In the genomic region with DNA sequence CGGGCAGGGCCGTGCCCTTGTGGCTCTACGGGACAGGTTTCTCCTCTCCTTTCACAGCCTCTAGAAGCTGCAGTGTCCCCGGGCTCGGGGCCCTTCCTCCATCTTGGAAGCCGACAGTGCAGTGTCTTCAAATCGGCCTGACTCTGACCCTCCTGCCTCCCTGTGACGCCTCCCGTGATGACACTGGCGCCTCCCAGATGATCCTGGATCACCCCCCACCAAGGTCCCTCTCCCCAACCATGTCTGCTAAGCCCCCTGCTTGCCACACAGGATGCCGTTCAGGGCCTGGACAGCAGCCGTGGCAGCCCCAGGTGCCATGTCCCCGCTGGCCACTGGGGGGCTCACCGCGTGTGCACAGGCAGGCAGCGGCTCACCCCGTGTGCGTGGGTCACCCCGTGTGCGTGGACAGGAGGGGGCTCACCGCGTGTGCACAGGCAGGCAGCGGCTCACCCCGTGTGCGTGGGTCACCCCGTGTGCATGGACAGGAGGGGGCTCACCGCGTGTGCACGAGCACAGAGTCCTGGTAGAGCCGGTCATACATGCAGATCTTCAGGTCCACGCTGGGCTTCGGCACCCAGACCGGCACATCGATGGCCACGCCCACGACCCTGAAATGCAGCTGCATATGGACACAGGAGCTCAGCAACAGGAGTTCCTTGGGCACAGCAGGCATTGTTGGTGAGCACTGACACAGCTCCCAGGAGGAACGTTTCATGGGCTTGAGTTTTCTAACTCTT, we compare ENCODE assay signal across 8 cellular contexts.
DNase-seq lines count a peak whose midpoint lies in the region; ATAC-seq and TF ChIP-seq lines count a peak whose summit lies in the region.

No MANE protein-coding gene starts in this region.

- H3K27me3 Mint-ChIP-seq in memory B cell = peaks cover 10% of the 10 kb centered on the region

- H3K4me1 Mint-ChIP-seq in memory B cell = peaks cover 9% of the 10 kb centered on the region

- H3K4me3 Mint-ChIP-seq in memory B cell = peak overlapping the region; percentile 72

- H3K4me3 ChIP-seq in GM06990 (replicated peaks; ENCODE audit: low read depth, low read length) = no peak overlapping the region

- no peaks in the 10 kb centered on the region for H3K36me3 ChIP-seq in GM06990 (ENCODE audit: control insufficient read depth, insufficient read depth, low read length)

- no peak overlapping the region for H3K27ac Mint-ChIP-seq in memory B cell

- no peaks in the 10 kb centered on the region for H3K36me3 Mint-ChIP-seq in memory B cell

- peak; percentile 80 for TF ChIP-seq CTCF in GM06990 (IDR thresholded peaks at IDR 0.05; ENCODE audit: insufficient read depth, low read length, poor library complexity, severe bottlenecking)

- no peaks in the 10 kb centered on the region for H3K27me3 ChIP-seq in GM06990 (replicated peaks; ENCODE audit: control insufficient read depth, insufficient read depth, low read length)

- no peak for DNase-seq in GM06990 (ENCODE audit: extremely low read depth, insufficient read length)
- peak; percentile 17 for DNase-seq in NCI-H146 (lab: John Stamatoyannopoulos, UW)
- peak; percentile 47 to 58 for DNase-seq in activated CD4-positive, alpha-beta T cell treated with anti-CD3 and anti-CD28 coated beads for 4 hours
- DNase-seq in dedifferentiated amniotic fluid mesenchymal stem cell (ENCODE audit: extremely low spot score) = peak; percentile 19
- DNase-seq in memory B cell (ENCODE audit: low spot score in 2 of 2) = peak; percentile 52 to 59
- DNase-seq in stimulated activated CD8-positive, alpha-beta memory T cell treated with anti-CD3 and anti-CD28 coated beads, Interleukin-4, amount 100 ng/mL, for 48 hours = peak; percentile 78
- no peak for DNase-seq in NCI-H2029 treated with DMSO at 0.1 percent for 48 hours (lab: John Stamatoyannopoulos, UW)

- H3K9me3 Mint-ChIP-seq in memory B cell = no peaks in the 10 kb centered on the region

- ATAC-seq in memory B cell (ENCODE audit: low read depth) = peak; percentile 83
- ATAC-seq in GM19035 (IDR thresholded peaks at IDR 0.05; ENCODE audit: unreplicated experiment) = no peak

Comparison
In these comparisons a context has a peak if more than half of its experiments do, and no peak if none do; other contexts are left out.
1. DNase-seq: peak in NCI-H146 (single experiment), activated CD4-positive, alpha-beta T cell treated with anti-CD3 and anti-CD28 coated beads for 4 hours (2 of 2), dedifferentiated amniotic fluid mesenchymal stem cell (single experiment), memory B cell (2 of 2) and stimulated activated CD8-positive, alpha-beta memory T cell treated with anti-CD3 and anti-CD28 coated beads, Interleukin-4, amount 100 ng/mL, for 48 hours (single experiment); none in GM06990 (single experiment) and NCI-H2029 treated with DMSO at 0.1 percent for 48 hours (single experiment).